In genomic region chr10:87546221-87546620, GRCh38 we compare ENCODE assay signal across 14 cellular contexts. TPM values are rescaled to one million over a fixed set of nuclear protein-coding genes. Genes with fewer than 3 reads are reported as not detected.
A peak's percentile ranks its signal among the peaks of the same experiment; 100 is the strongest.
DNase-seq lines count a peak whose midpoint lies in the region; ATAC-seq, FAIRE-seq and TF ChIP-seq lines count a peak whose summit lies in the region.
"Had no signal": no experiment of that assay in that cellular context is flagged by ENCODE, and none has a peak within 500 bp of the region (broad histone marks: within the 10 kb centered on the region; RNA-seq: fewer than 3 reads in every experiment).

No MANE protein-coding gene starts in this region.

- no peaks in the 10 kb centered on the region for H3K27me3 Mint-ChIP-seq in astrocyte (ENCODE audit: low read depth, unreplicated experiment)
- H3K27me3 Mint-ChIP-seq in natural killer cell treated with Interleukin-12 subunit alpha and Interleukin-12 subunit beta and Interleukin-15 and Interleukin-18, amount 100 ng/mL, for 72 hours = no peaks in the 10 kb centered on the region
- H3K27me3 Mint-ChIP-seq: CD4-positive, CD25-positive, alpha-beta regulatory T cell; T-cell had no signal

- no peak overlapping the region for H3K4me2 ChIP-seq in astrocyte (ENCODE audit: low read length)

- no peak overlapping the region for H3K27ac ChIP-seq in astrocyte (ENCODE audit: low read depth, low read length)
- H3K27ac ChIP-seq: cardiac muscle cell, foreskin keratinocyte had no signal

- H3K4me1 ChIP-seq in astrocyte (ENCODE audit: insufficient read depth, low read length) = peaks cover 20% of the 10 kb centered on the region
- H3K4me1 ChIP-seq: foreskin keratinocyte had no signal

- H3K36me3 Mint-ChIP-seq in astrocyte (ENCODE audit: low read depth, unreplicated experiment) = peaks cover 22% of the 10 kb centered on the region
- H3K36me3 Mint-ChIP-seq in natural killer cell treated with Interleukin-12 subunit alpha and Interleukin-12 subunit beta and Interleukin-15 and Interleukin-18, amount 100 ng/mL, for 72 hours = peaks cover 19% of the 10 kb centered on the region

- peak; percentile 75 for FAIRE-seq in GM18507 (lab: Jason Lieb, UNC)
- FAIRE-seq in astrocyte (lab: Jason Lieb, UNC) = peak; percentile 29

- H3K4me3 ChIP-seq in astrocyte (ENCODE audit: insufficient read depth, low read depth, low read length) = no peak overlapping the region
- H3K4me3 ChIP-seq: cardiac muscle cell had no signal

- ATAC-seq in natural killer cell treated with Interleukin-12 subunit alpha and Interleukin-12 subunit beta and Interleukin-15 and Interleukin-18, amount 100 ng/mL, for 72 hours = peak; percentile 82 to 89
- ATAC-seq in HG03025 (IDR thresholded peaks at IDR 0.05; ENCODE audit: low FRiP score, unreplicated experiment) = no peak
- ATAC-seq in GM21447 (IDR thresholded peaks at IDR 0.05; ENCODE audit: unreplicated experiment) = no peak
- ATAC-seq: foreskin keratinocyte had no signal

- no peak for TF ChIP-seq CTCF in astrocyte (IDR thresholded peaks at IDR 0.05; ENCODE audit: insufficient read depth, low read depth, low read length)

- peaks cover 6% of the 10 kb centered on the region for H4K20me1 ChIP-seq in astrocyte (ENCODE audit: insufficient read depth, low read length)

- peaks cover 5% of the 10 kb centered on the region for H3K9me3 Mint-ChIP-seq in astrocyte (ENCODE audit: unreplicated experiment)
- H3K9me3 Mint-ChIP-seq in natural killer cell treated with Interleukin-12 subunit alpha and Interleukin-12 subunit beta and Interleukin-15 and Interleukin-18, amount 100 ng/mL, for 72 hours = peaks cover 8% of the 10 kb centered on the region

- no peak overlapping the region for H3K4me3 Mint-ChIP-seq in astrocyte (ENCODE audit: unreplicated experiment)
- H3K4me3 Mint-ChIP-seq in natural killer cell treated with Interleukin-12 subunit alpha and Interleukin-12 subunit beta and Interleukin-15 and Interleukin-18, amount 100 ng/mL, for 72 hours = peak overlapping the region; percentile 60
- H3K4me3 Mint-ChIP-seq: CD4-positive, CD25-positive, alpha-beta regulatory T cell; T-cell had no signal

- no peak overlapping the region for H3K27ac Mint-ChIP-seq in astrocyte (ENCODE audit: unreplicated experiment)
- H3K27ac Mint-ChIP-seq in natural killer cell treated with Interleukin-12 subunit alpha and Interleukin-12 subunit beta and Interleukin-15 and Interleukin-18, amount 100 ng/mL, for 72 hours = peak overlapping the region; percentile 49 to 77
- H3K27ac Mint-ChIP-seq: T-cell had no signal

- no peak overlapping the region for H2AFZ ChIP-seq in astrocyte (ENCODE audit: low read depth, low read length)

- H3K4me1 Mint-ChIP-seq in astrocyte (ENCODE audit: low read depth, unreplicated experiment) = peaks cover 14% of the 10 kb centered on the region
- peaks cover 17 to 20% of the 10 kb centered on the region in 2 donors for H3K4me1 Mint-ChIP-seq in natural killer cell treated with Interleukin-12 subunit alpha and Interleukin-12 subunit beta and Interleukin-15 and Interleukin-18, amount 100 ng/mL, for 72 hours (ENCODE audit: low read depth in 2 of 2)

- no peaks in the 10 kb centered on the region for H3K36me3 ChIP-seq in astrocyte (ENCODE audit: insufficient read depth, low read length)
- H3K36me3 ChIP-seq: cardiac muscle cell had no signal

- H3K9ac ChIP-seq in astrocyte (ENCODE audit: low read length) = no peak overlapping the region

- no peaks in the 10 kb centered on the region for H3K27me3 ChIP-seq in astrocyte (ENCODE audit: insufficient read depth, low read length)
- H3K27me3 ChIP-seq: cardiac muscle cell, foreskin keratinocyte had no signal

- H3K79me2 ChIP-seq in astrocyte (ENCODE audit: insufficient read depth, low read length) = no peaks in the 10 kb centered on the region

- DNase-seq in GM18507 (ENCODE audit: extremely low spot score, insufficient read length, low read depth) (no peak), MV-4-11 (lab: John Stamatoyannopoulos, UW) (peak; percentile 93), astrocyte (ENCODE audit: low read depth) (no peak), NCI-H146 (lab: John Stamatoyannopoulos, UW) (no peak), NCI-H2107 treated with DMSO at 0.1 percent for 48 hours (lab: John Stamatoyannopoulos, UW; ENCODE audit: unreplicated experiment) (no peak)
- DNase-seq in natural killer cell treated with Interleukin-12 subunit alpha and Interleukin-12 subunit beta and Interleukin-15 and Interleukin-18, amount 100 ng/mL, for 72 hours (ENCODE audit: low spot score) = no peak
- DNase-seq: foreskin keratinocyte, mammary epithelial cell, NCI-H446 treated with DMSO at 0.1 percent for 48 hours had no signal

- no peaks in the 10 kb centered on the region for H3K9me3 ChIP-seq in astrocyte (ENCODE audit: insufficient read depth, low read depth, low read length)

RNA-seq across cellular contexts. Expression of gene MINPP1, which starts 41.5 kb away (rescaled TPM):
- 24.7 and 26.9 TPM in 2 replicates for total RNA-seq in astrocyte
- total RNA-seq in natural killer cell treated with Interleukin-12 subunit alpha and Interleukin-12 subunit beta and Interleukin-15 and Interleukin-18, amount 100 ng/mL, for 72 hours = 10 to 100 TPM in 1 of 2 donors, 1 to 10 TPM in 1; 8.3 to 13.6 TPM

Comparison
In these comparisons a context has a peak if more than half of its experiments do, and no peak if none do; other contexts are left out.
1. ATAC-seq: peak in natural killer cell treated with Interleukin-12 subunit alpha and Interleukin-12 subunit beta and Interleukin-15 and Interleukin-18, amount 100 ng/mL, for 72 hours (2 of 2); none in HG03025 (single experiment) and GM21447 (single experiment).